Comparison of ENCODE assay signal across 9 cellular contexts in genomic region chr3:171838218-171838720, GRCh38. TPM values are rescaled to one million over a fixed set of nuclear protein-coding genes. Genes with fewer than 3 reads are reported as not detected.
DNase-seq lines count a peak whose midpoint lies in the region; ATAC-seq, FAIRE-seq and TF ChIP-seq lines count a peak whose summit lies in the region.
"Had no signal": no experiment of that assay in that cellular context is flagged by ENCODE, and none has a peak within 500 bp of the region (broad histone marks: within the 10 kb centered on the region; RNA-seq: fewer than 3 reads in every experiment).

No MANE protein-coding gene starts in this region.

- TF ChIP-seq CTCF in fibroblast of the aortic adventitia (IDR thresholded peaks at IDR 0.05; ENCODE audit: insufficient read depth, low read length): peak; percentile 35
- TF ChIP-seq CTCF in omental fat pad (IDR thresholded peaks at IDR 0.05): no peak

- peak; percentile 53 for ATAC-seq in omental fat pad (ENCODE audit: low FRiP score)
- no peak for ATAC-seq in HG03354 (IDR thresholded peaks at IDR 0.05; ENCODE audit: poor library complexity, severe bottlenecking, unreplicated experiment)
- no peak for ATAC-seq in GM21390 (IDR thresholded peaks at IDR 0.05; ENCODE audit: unreplicated experiment)
- no peak for ATAC-seq in HG02852 (IDR thresholded peaks at IDR 0.05; ENCODE audit: unreplicated experiment)

- FAIRE-seq in RCC 7860 (lab: Jason Lieb, UNC): no peak

- H3K4me3 ChIP-seq in fibroblast of the aortic adventitia (ENCODE audit: low read depth, low read length): peak overlapping the region; percentile 36

- peak; percentile 74 for DNase-seq in Ammon's horn (ENCODE audit: low spot score)
- DNase-seq in NOMO-1 treated with dmso at 0.1 percent for 144 hours (lab: John Stamatoyannopoulos, UW; ENCODE audit: unreplicated experiment): peak; percentile 92
- peak; percentile 86 for DNase-seq in fibroblast of the aortic adventitia (ENCODE audit: low read depth)
- no peak for DNase-seq in omental fat pad (ENCODE audit: low spot score)
- no peak for DNase-seq in RCC 7860 (ENCODE audit: low spot score)
- DNase-seq: NCI-H2029 treated with DMSO at 0.1 percent for 48 hours had no signal

RNA-seq across cellular contexts. Expression of gene TMEM212, which starts 4.9 kb away (rescaled TPM):
- total RNA-seq in fibroblast of the aortic adventitia (ENCODE audit: low replicate concordance) (not detected in 2 replicates), omental fat pad (not detected)

RNA-seq across cellular contexts. Expression of gene PLD1, which starts 28.0 kb away (rescaled TPM):
- total RNA-seq in fibroblast of the aortic adventitia (ENCODE audit: low replicate concordance) (10.1 and 23.1 TPM in 2 replicates), omental fat pad (10 to 100 TPM in 3 of 4 donors, 1 to 10 TPM in 1; 9.7 to 73.3 (median 33.2) TPM)

Comparison
In these comparisons a context has a peak if more than half of its experiments do, and no peak if none do; other contexts are left out.
1. DNase-seq: peak in Ammon's horn (single experiment), NOMO-1 treated with dmso at 0.1 percent for 144 hours (single experiment) and fibroblast of the aortic adventitia (single experiment); none in omental fat pad (single experiment) and RCC 7860 (single experiment).